In the genomic region with DNA sequence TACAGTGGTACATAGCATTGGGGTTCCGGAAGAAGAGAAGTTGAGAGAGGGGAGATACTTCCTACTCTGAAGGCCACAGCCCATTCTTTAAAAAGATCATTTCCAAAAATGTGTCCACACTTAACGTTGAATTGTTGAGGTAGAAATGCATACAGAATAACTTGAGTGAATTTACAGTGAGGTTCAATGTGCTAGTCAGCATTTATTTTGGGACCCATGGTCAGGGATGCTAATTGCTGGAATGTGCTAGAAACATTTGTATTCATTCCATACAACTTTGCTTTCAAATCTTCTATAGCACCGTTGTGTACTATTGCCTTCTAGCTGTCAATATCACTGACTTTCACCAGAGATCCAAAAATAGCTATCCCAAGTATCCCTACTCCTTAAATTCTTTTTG, we compare ENCODE assay signal across 33 cellular contexts.
"Had no signal": no experiment of that assay in that cellular context is flagged by ENCODE, and none has a peak within 500 bp of the region (broad histone marks: within the 10 kb centered on the region; RNA-seq: fewer than 3 reads in every experiment).

No MANE protein-coding gene starts in this region.

- H3K4me1 ChIP-seq: adrenal gland, body of pancreas, breast epithelium had no signal

- H3K36me3 ChIP-seq: adrenal gland, brain microvascular endothelial cell, breast epithelium had no signal

- H3K27me3 ChIP-seq: adrenal gland, body of pancreas, brain microvascular endothelial cell, breast epithelium had no signal

- FAIRE-seq: astrocyte, TTC549 had no signal

- H3K27ac ChIP-seq: adrenal gland, body of pancreas, brain microvascular endothelial cell, breast epithelium, VCaP had no signal

- ATAC-seq: activated CD8-positive, alpha-beta T cell treated with anti-CD3 and anti-CD28 coated beads for 36 hours; activated naive CD4-positive, alpha-beta T cell treated with anti-CD3 and anti-CD28 coated beads, Interleukin-2, amount 50 U/mL, for 72 hours; activated T-cell treated with anti-CD3 and anti-CD28 coated beads, Interleukin-2, amount 50 U/mL, for 4 hours; activated T-cell treated with anti-CD3 and anti-CD28 coated beads, Interleukin-2, amount 50 U/mL, for 72 hours; activated T-helper 17 cell treated with anti-CD3 and anti-CD28 coated beads, Interleukin-2, amount 50 U/mL, for 72 hours; body of pancreas had no signal

- DNase-seq: activated B cell treated with CpG ODN at 0.5 μM for 24 hours; activated CD4-positive, alpha-beta memory T cell treated with anti-CD3 and anti-CD28 coated beads for 36 hours; activated CD4-positive, alpha-beta T cell treated with anti-CD3 and anti-CD28 coated beads for 4 hours; activated CD4-positive, alpha-beta T cell treated with anti-CD3 and anti-CD28 coated beads, Interleukin-2, amount 10 ng/mL, durations not matched to agents 24 days and 14 days; activated CD4-positive, alpha-beta T cell treated with anti-CD3 and anti-CD28 coated beads, Interleukin-2, amount 50 U/mL, for 1 hour; activated CD4-positive, alpha-beta T cell treated with anti-CD3 and anti-CD28 coated beads, Interleukin-2, amount 50 U/mL, for 4 hours; activated CD4-positive, CD25-positive, alpha-beta regulatory T cell treated with anti-CD3 and anti-CD28 coated beads, Interleukin-2, amount 50 U/mL, for 72 hours; activated CD8-positive, alpha-beta memory T cell treated with anti-CD3 and anti-CD28 coated beads, Interleukin-2, amount 50 U/mL, for 4 hours; activated CD8-positive, alpha-beta T cell treated with anti-CD3 and anti-CD28 coated beads for 36 hours; activated effector memory CD4-positive, alpha-beta T cell treated with anti-CD3 and anti-CD28 coated beads, Interleukin-2, amount 50 U/mL, for 16 hours; activated gamma-delta T cell treated with Interleukin-2 at 50 U/mL for 16 hours; activated naive CD4-positive, alpha-beta T cell; activated naive CD4-positive, alpha-beta T cell treated with anti-CD3 and anti-CD28 coated beads for 36 hours; activated naive CD4-positive, alpha-beta T cell treated with anti-CD3 and anti-CD28 coated beads, Interleukin-2, amount 50 U/mL, for 16 hours; activated naive CD8-positive, alpha-beta T cell treated with anti-CD3 and anti-CD28 coated beads for 36 hours; activated T-cell treated with anti-CD3 and anti-CD28 coated beads for 4 hours; activated T-cell treated with anti-CD3 and anti-CD28 coated beads, Interleukin-2, amount 50 U/mL, for 1 hour; activated T-cell treated with anti-CD3 and anti-CD28 coated beads, Interleukin-2, amount 50 U/mL, for 4 hours; activated T-cell treated with anti-CD3 and anti-CD28 coated beads, Interleukin-2, amount 50 U/mL, for 72 hours; adrenal gland; amniotic stem cell; aorta; body of pancreas; brain microvascular endothelial cell; central memory CD4-positive, alpha-beta T cell; T-helper 2 cell; T-helper 9 cell had no signal

- H3K9me3 ChIP-seq: adrenal gland, body of pancreas, breast epithelium had no signal

- H3K4me3 ChIP-seq: adrenal gland, body of pancreas, breast epithelium had no signal
